13 cellular contexts compared by ENCODE assay signal in the genomic region with DNA sequence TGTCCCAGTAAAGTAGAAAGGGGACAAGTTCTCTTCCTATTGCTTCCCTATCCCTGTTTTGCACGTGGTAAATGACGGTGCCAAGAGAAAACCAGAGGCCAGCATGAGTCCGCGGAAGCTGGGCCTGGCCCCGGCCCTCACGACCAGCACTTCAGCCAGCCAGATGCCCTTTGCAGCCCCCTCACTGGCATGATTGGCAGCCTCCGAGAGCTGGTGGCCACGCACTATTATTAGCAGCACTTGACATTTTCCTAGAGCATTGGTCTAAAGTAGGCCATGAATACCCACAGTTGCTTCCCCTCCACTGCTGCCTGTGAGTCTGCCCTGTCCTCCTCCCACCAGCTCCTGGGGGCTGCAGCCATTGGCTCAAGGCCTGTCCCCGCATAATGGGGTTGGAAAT.
"Had no signal": no experiment of that assay in that cellular context is flagged by ENCODE, and none has a peak within 500 bp of the region (broad histone marks: within the 10 kb centered on the region; RNA-seq: fewer than 3 reads in every experiment).

No MANE protein-coding gene starts in this region.

- ATAC-seq: activated T-helper 17 cell treated with anti-CD3 and anti-CD28 coated beads, Interleukin-2, amount 50 U/mL, for 72 hours; gastrocnemius medialis; natural killer cell treated with Interleukin-12 subunit alpha and Interleukin-12 subunit beta and Interleukin-15 and Interleukin-18, amount 100 ng/mL, for 72 hours; stimulated activated effector memory CD8-positive, alpha-beta T cell treated with anti-CD3 and anti-CD28 coated beads, Interleukin-12 subunit alpha, Interleukin-12 subunit beta, amount 100 ng/mL, for 72 hours had no signal

- H3K4me1 ChIP-seq: breast epithelium, prostate gland had no signal

- H3K4me3 Mint-ChIP-seq: activated T-helper 17 cell treated with anti-CD3 and anti-CD28 coated beads, Interleukin-2, amount 50 U/mL, for 72 hours; endodermal cell; natural killer cell treated with Interleukin-12 subunit alpha and Interleukin-12 subunit beta and Interleukin-15 and Interleukin-18, amount 100 ng/mL, for 72 hours; stimulated activated effector memory CD8-positive, alpha-beta T cell treated with anti-CD3 and anti-CD28 coated beads, Interleukin-12 subunit alpha, Interleukin-12 subunit beta, amount 100 ng/mL, for 72 hours; T-helper 2 cell treated with Interferon-gamma antibody and Interleukin-4, amounts not matched to agents 5 μg/mL and 100 μg/mL, for 36 hours had no signal

- H3K4me3 ChIP-seq: breast epithelium, gastrocnemius medialis, prostate gland had no signal

- DNase-seq: activated CD4-positive, alpha-beta T cell treated with anti-CD3 and anti-CD28 coated beads, Interleukin-2, amount 50 U/mL, for 1 hour; activated naive CD4-positive, alpha-beta T cell treated with Interleukin-2 at 50 U/mL for 16 hours; activated T-cell treated with anti-CD3 and anti-CD28 coated beads for 4 hours; anterior cingulate cortex; endodermal cell; gastrocnemius medialis; hippocampal formation had no signal

- H3K27ac Mint-ChIP-seq: activated T-helper 17 cell treated with anti-CD3 and anti-CD28 coated beads, Interleukin-2, amount 50 U/mL, for 72 hours; endodermal cell; natural killer cell treated with Interleukin-12 subunit alpha and Interleukin-12 subunit beta and Interleukin-15 and Interleukin-18, amount 100 ng/mL, for 72 hours; stimulated activated effector memory CD8-positive, alpha-beta T cell treated with anti-CD3 and anti-CD28 coated beads, Interleukin-12 subunit alpha, Interleukin-12 subunit beta, amount 100 ng/mL, for 72 hours; T-helper 2 cell treated with Interferon-gamma antibody and Interleukin-4, amounts not matched to agents 5 μg/mL and 100 μg/mL, for 36 hours had no signal

- H3K27ac ChIP-seq: breast epithelium, gastrocnemius medialis, prostate gland had no signal

- H3K36me3 ChIP-seq: breast epithelium, gastrocnemius medialis, prostate gland had no signal

- H3K4me1 Mint-ChIP-seq: activated T-helper 17 cell treated with anti-CD3 and anti-CD28 coated beads, Interleukin-2, amount 50 U/mL, for 72 hours; stimulated activated effector memory CD8-positive, alpha-beta T cell treated with anti-CD3 and anti-CD28 coated beads, Interleukin-12 subunit alpha, Interleukin-12 subunit beta, amount 100 ng/mL, for 72 hours had no signal

- H3K36me3 Mint-ChIP-seq: natural killer cell treated with Interleukin-12 subunit alpha and Interleukin-12 subunit beta and Interleukin-15 and Interleukin-18, amount 100 ng/mL, for 72 hours; stimulated activated effector memory CD8-positive, alpha-beta T cell treated with anti-CD3 and anti-CD28 coated beads, Interleukin-12 subunit alpha, Interleukin-12 subunit beta, amount 100 ng/mL, for 72 hours had no signal

- H3K27me3 ChIP-seq: breast epithelium, gastrocnemius medialis had no signal

- H3K9me3 Mint-ChIP-seq: activated T-helper 17 cell treated with anti-CD3 and anti-CD28 coated beads, Interleukin-2, amount 50 U/mL, for 72 hours; endodermal cell; natural killer cell treated with Interleukin-12 subunit alpha and Interleukin-12 subunit beta and Interleukin-15 and Interleukin-18, amount 100 ng/mL, for 72 hours; stimulated activated effector memory CD8-positive, alpha-beta T cell treated with anti-CD3 and anti-CD28 coated beads, Interleukin-12 subunit alpha, Interleukin-12 subunit beta, amount 100 ng/mL, for 72 hours; T-helper 2 cell treated with Interferon-gamma antibody and Interleukin-4, amounts not matched to agents 5 μg/mL and 100 μg/mL, for 36 hours had no signal

- H3K9me3 ChIP-seq: breast epithelium, gastrocnemius medialis, prostate gland had no signal
